In the genomic region with DNA sequence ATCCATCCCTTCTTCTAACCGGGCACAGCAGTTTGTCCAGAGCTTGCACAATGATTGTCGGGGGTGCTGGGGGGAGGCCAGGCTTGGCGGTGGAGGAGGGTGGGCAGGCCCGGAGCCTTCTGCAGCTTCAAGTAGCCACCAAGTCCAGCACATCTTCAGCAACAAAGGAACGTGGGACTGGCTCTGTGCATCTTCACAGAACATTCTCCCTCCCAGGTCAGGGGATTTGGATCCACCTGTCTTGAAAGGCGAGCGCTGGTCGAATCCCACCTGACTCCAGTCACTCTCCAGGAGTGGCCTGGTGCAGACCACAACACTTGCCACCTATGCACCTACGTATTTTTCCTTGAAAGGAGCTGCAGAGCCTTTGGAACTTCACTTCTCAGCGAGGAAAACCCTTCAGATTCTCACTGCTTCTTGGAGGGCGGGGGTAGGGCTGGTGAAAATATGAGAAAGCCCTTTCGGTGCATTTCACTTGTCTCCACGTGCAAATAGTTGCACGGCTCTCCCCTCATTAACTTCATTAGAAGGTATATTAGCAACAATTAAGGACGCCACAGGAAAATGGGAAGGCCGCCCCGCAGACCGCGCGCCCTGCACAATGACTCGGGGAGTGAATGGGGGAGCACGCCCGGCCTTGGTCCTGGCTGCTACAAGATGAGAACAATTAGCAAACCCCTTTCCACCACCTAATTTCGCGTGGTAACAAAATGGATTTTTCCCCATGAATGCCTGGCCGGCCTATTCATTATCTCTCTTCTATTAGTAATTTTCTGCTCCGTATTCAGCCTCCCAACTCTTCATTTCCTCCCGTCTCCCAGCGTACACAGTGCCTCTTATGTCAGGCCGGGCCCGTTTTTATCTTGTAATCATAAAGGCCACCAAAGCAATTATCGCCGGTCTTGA, we compare ENCODE assay signal across 13 cellular contexts.
DNase-seq lines count a peak whose midpoint lies in the region; ATAC-seq and TF ChIP-seq lines count a peak whose summit lies in the region.
"Had no signal": no experiment of that assay in that cellular context is flagged by ENCODE, and none has a peak within 500 bp of the region (broad histone marks: within the 10 kb centered on the region; RNA-seq: fewer than 3 reads in every experiment).

No MANE protein-coding gene starts in this region.

- in situ Hi-C loops in GM13976 (cut with MboI; ENCODE audit: low sequenced_read_pairs, unreplicated experiment) = no loop called here

- no peak overlapping the region for H3K27ac Mint-ChIP-seq in T-helper 17 cell

- H3K36me3 ChIP-seq in iPS-20b (ENCODE audit: insufficient read depth, low read depth, low read length) (no peaks in the 10 kb centered on the region), spleen (no peaks in the 10 kb centered on the region)
- H3K36me3 ChIP-seq: ascending aorta, ovary had no signal

- H3K4me3 Mint-ChIP-seq in T-helper 17 cell = peak overlapping the region; percentile 63

- no peaks in the 10 kb centered on the region for H3K36me3 Mint-ChIP-seq in T-helper 17 cell (ENCODE audit: low read depth)

- 17 to 29% (median 21%) methylated on average over 32 to 33 of the region's 33 CpGs for WGBS in spleen, 5 donors

- H3K4me1 Mint-ChIP-seq in T-helper 17 cell = peaks cover 11% of the 10 kb centered on the region

- H3K27me3 Mint-ChIP-seq in T-helper 17 cell = peaks cover 74% of the 10 kb centered on the region

- no peak for ATAC-seq in T-helper 17 cell
- ATAC-seq: HCT116 had no signal

- H3K27ac ChIP-seq in iPS-20b (ENCODE audit: low read length) (no peak overlapping the region), spleen (no peak overlapping the region)
- H3K27ac ChIP-seq: ascending aorta, ovary had no signal

- H3K9ac ChIP-seq in iPS-20b (ENCODE audit: low read depth, low read length) = no peak overlapping the region

- H3K4me3 ChIP-seq in iPS-20b (ENCODE audit: low read length) (peak overlapping the region; percentile 43; the same call in 1 of the 2 replicates), spleen (peak overlapping the region in 1 of 8 donors; percentile 46)
- H3K4me3 ChIP-seq: ascending aorta, ovary had no signal

- intact Hi-C loops in spleen (cut with DNase I; ENCODE audit: low total_unique reads) = no loop called here

- no peak for TF ChIP-seq POLR2A in spleen (IDR thresholded peaks at IDR 0.05)

- H3K9me3 ChIP-seq in T-helper 17 cell (ENCODE audit: control insufficient read depth, low read length, poor library complexity, severe bottlenecking) = no peaks in the 10 kb centered on the region
- H3K9me3 ChIP-seq in iPS-20b (ENCODE audit: insufficient read depth, low read depth, low read length) = peaks cover 46% of the 10 kb centered on the region
- H3K9me3 ChIP-seq in spleen = no peaks in the 10 kb centered on the region
- H3K9me3 ChIP-seq: ascending aorta, ovary had no signal

- H3K4me1 ChIP-seq in iPS-20b (ENCODE audit: insufficient read depth, low read length) = no peaks in the 10 kb centered on the region
- peaks cover 2 to 32% (median 22%) of the 10 kb centered on the region in 6 donors for H3K4me1 ChIP-seq in spleen
- H3K4me1 ChIP-seq: ascending aorta had no signal

- TF ChIP-seq CTCF in spleen (IDR thresholded peaks at IDR 0.05 in 8 of 11, conservative IDR thresholded peaks at IDR 0.05 in 3 of 11) = no peak
- no peak for TF ChIP-seq CTCF in GM13976 (IDR thresholded peaks at IDR 0.05; ENCODE audit: borderline replicate concordance, control extremely low read depth, extremely low read depth, insufficient read depth, missing control alignments)

- peak; percentile 52 for DNase-seq in activated effector memory CD4-positive, alpha-beta T cell treated with anti-CD3 and anti-CD28 coated beads, Interleukin-2, amount 50 U/mL, for 16 hours
- no peak for DNase-seq in activated effector memory CD4-positive, alpha-beta T cell treated with Interleukin-2 at 50 U/mL for 16 hours
- DNase-seq in T-helper 17 cell (no peak), spleen (peak; percentile 53), COR-L47 (lab: John Stamatoyannopoulos, UW) (no peak), GM13976 (ENCODE audit: low spot score) (no peak), dermis blood vessel endothelial cell (no peak)
- DNase-seq: NCI-H2029 treated with DMSO at 0.1 percent for 48 hours, NCI-H774 had no signal

- peaks cover 96% of the 10 kb centered on the region for H3K27me3 ChIP-seq in iPS-20b (ENCODE audit: insufficient read depth, low read length)
- peaks cover 23 to 100% (median 86%) of the 10 kb centered on the region in 7 donors for H3K27me3 ChIP-seq in spleen (replicated peaks in 1 of 7)

Comparison
In these comparisons a context has a peak if more than half of its experiments do, and no peak if none do; other contexts are left out.
1. DNase-seq: peak in activated effector memory CD4-positive, alpha-beta T cell treated with anti-CD3 and anti-CD28 coated beads, Interleukin-2, amount 50 U/mL, for 16 hours (single experiment) and spleen (single experiment); none in activated effector memory CD4-positive, alpha-beta T cell treated with Interleukin-2 at 50 U/mL for 16 hours (single experiment), T-helper 17 cell (0 of 3), COR-L47 (single experiment), GM13976 (single experiment) and dermis blood vessel endothelial cell (single experiment).